Comparison of ENCODE assay signal across 8 cellular contexts in genomic region chr9:35812025-35812602, GRCh38. TPM values are rescaled to one million over a fixed set of nuclear protein-coding genes. Genes with fewer than 3 reads are reported as not detected.
DNase-seq lines count a peak whose midpoint lies in the region; ATAC-seq and TF ChIP-seq lines count a peak whose summit lies in the region.

A gene with protein sequence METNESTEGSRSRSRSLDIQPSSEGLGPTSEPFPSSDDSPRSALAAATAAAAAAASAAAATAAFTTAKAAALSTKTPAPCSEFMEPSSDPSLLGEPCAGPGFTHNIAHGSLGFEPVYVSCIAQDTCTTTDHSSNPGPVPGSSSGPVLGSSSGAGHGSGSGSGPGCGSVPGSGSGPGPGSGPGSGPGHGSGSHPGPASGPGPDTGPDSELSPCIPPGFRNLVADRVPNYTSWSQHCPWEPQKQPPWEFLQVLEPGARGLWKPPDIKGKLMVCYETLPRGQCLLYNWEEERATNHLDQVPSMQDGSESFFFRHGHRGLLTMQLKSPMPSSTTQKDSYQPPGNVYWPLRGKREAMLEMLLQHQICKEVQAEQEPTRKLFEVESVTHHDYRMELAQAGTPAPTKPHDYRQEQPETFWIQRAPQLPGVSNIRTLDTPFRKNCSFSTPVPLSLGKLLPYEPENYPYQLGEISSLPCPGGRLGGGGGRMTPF (minus strand): TSS chr9:35812262. CDS start chr9:35812147, 115 bp downstream.

- no peaks in the 10 kb centered on the region for H3K27me3 ChIP-seq in adrenal gland
- H3K27me3 ChIP-seq in upper lobe of left lung = no peaks in the 10 kb centered on the region

- TF ChIP-seq EP300 in upper lobe of left lung (IDR thresholded peaks at IDR 0.05) = no peak

- peak; percentile 32 for TF ChIP-seq POLR2A in GM10847 (IDR thresholded peaks at IDR 0.05; ENCODE audit: extremely low read depth, insufficient read length)
- TF ChIP-seq POLR2A in adrenal gland (IDR thresholded peaks at IDR 0.05) = peak in 1 of 2 donors; percentile 63
- peak in 1 of 4 donors; percentile 39 for TF ChIP-seq POLR2A in upper lobe of left lung (IDR thresholded peaks at IDR 0.05)

- TF ChIP-seq CTCF in adrenal gland (IDR thresholded peaks at IDR 0.05) (no peak), upper lobe of left lung (IDR thresholded peaks at IDR 0.05) (no peak)

- H3K36me3 ChIP-seq in adrenal gland (replicated peaks in 1 of 2) (peaks cover 0 to 19% of the 10 kb centered on the region in 2 donors), upper lobe of left lung (peaks cover 0 to 26% (median 8%) of the 10 kb centered on the region in 4 donors)

- ATAC-seq in HG02642 (IDR thresholded peaks at IDR 0.05; ENCODE audit: poor library complexity, unreplicated experiment) = peak; percentile 62
- peak; percentile 69 to 72 for ATAC-seq in left cardiac atrium
- peak; percentile 82 to 89 for ATAC-seq in upper lobe of left lung (ENCODE audit: low FRiP score in 2 of 2)

- 1 to 4% (median 2%) methylated on average over 8 to 28 of the region's 28 CpGs for WGBS in adrenal gland, 4 donors
- 0 to 2% methylated on average over 12 to 26 of the region's 28 CpGs for WGBS in upper lobe of left lung, 2 donors

- H3K4me1 ChIP-seq in adrenal gland (replicated peaks in 1 of 2) (peaks cover 19 to 30% of the 10 kb centered on the region in 2 donors), upper lobe of left lung (peaks cover 29 to 36% (median 34%) of the 10 kb centered on the region in 4 donors)

- intact Hi-C loops in adrenal gland (cut with DNase I) (no loop called here), left cardiac atrium (cut with DNase I) (no loop called here), posterior cingulate gyrus (cut with DNase I) (loop anchor here (5.0 kb wide), 1 partner anchor 155 kb away; the partner anchor contains the start of genes CCDC107 and RMRP)

- H3K4me3 ChIP-seq in adrenal gland (peak within 1 kb of the TSS in 2 of 4 donors; percentile 26 to 35), upper lobe of left lung (peak within 1 kb of the TSS; percentile 51 to 64 (median 54))

- DNase-seq in NCI-H1105 (lab: John Stamatoyannopoulos, UW) (peak; percentile 96), SW 1271 (lab: John Stamatoyannopoulos, UW) (peak; percentile 88 to 90), adrenal gland (peak; percentile 87 to 98 (median 97)), left cardiac atrium (peak; percentile 96), posterior cingulate gyrus (peak; percentile 90 to 99 (median 96)), upper lobe of left lung (peak; percentile 91 to 98)

- H3K27ac ChIP-seq in adrenal gland (peak within 1 kb of the TSS; percentile 33 to 98 (median 66)), upper lobe of left lung (peak within 1 kb of the TSS; percentile 60 to 97 (median 82))

- H3K9me3 ChIP-seq in adrenal gland (replicated peaks in 1 of 3) (no peaks in the 10 kb centered on the region), upper lobe of left lung (no peaks in the 10 kb centered on the region)

RNA-seq across cellular contexts. Expression of the gene that starts here (rescaled TPM):
- total RNA-seq in adrenal gland (1 to 10 TPM in 7 of 8 donors, under 1 TPM in 1; 0.98 to 3.6 (median 2.7) TPM), left cardiac atrium (1 to 10 TPM; 1.3 to 1.9 TPM), upper lobe of left lung (10 to 100 TPM in 3 of 6 donors, 1 to 10 TPM in 3; 2.5 to 43.0 (median 13.3) TPM)
- 1 to 10 TPM; 1.2 to 9.2 (median 4.2) TPM for polyA plus RNA-seq in adrenal gland
